ENCODE assay signal across 22 cellular contexts in genomic region chr22:43101306-43101705, GRCh38. TPM values are rescaled to one million over a fixed set of nuclear protein-coding genes. Genes with fewer than 3 reads are reported as not detected.
DNase-seq lines count a peak whose midpoint lies in the region; ATAC-seq and TF ChIP-seq lines count a peak whose summit lies in the region.
"Had no signal": no experiment of that assay in that cellular context is flagged by ENCODE, and none has a peak within 500 bp of the region (broad histone marks: within the 10 kb centered on the region; RNA-seq: fewer than 3 reads in every experiment).

No MANE protein-coding gene starts in this region.

- H3K27me3 ChIP-seq in adrenal gland, result no peaks in the 10 kb centered on the region
- H3K27me3 ChIP-seq in heart left ventricle, result no peaks in the 10 kb centered on the region
- H3K27me3 ChIP-seq in upper lobe of left lung, result no peaks in the 10 kb centered on the region
- H3K27me3 ChIP-seq: body of pancreas, esophagus squamous epithelium had no signal

- H3K9me3 ChIP-seq in adrenal gland (replicated peaks in 1 of 3), result no peaks in the 10 kb centered on the region
- H3K9me3 ChIP-seq in heart left ventricle, result peaks cover 0 to 9% (median 4%) of the 10 kb centered on the region in 12 donors
- peaks cover 0 to 8% (median 0%) of the 10 kb centered on the region in 4 donors for H3K9me3 ChIP-seq in upper lobe of left lung
- H3K9me3 ChIP-seq: body of pancreas had no signal

- peak; percentile 77 to 97 (median 94) for DNase-seq in adrenal gland
- DNase-seq in heart left ventricle, result peak in 3 of 5 donors; percentile 32 to 69 (median 45)
- peak; percentile 33 to 66 for DNase-seq in lung microvascular endothelial cell (ENCODE audit: low read depth in 2 of 2)
- DNase-seq in upper lobe of left lung, result no peak
- no peak for DNase-seq in activated naive CD4-positive, alpha-beta T cell treated with anti-CD3 and anti-CD28 coated beads, Interleukin-2, amount 10 ng/mL, durations not matched to agents 7 days and 5 days
- DNase-seq in NCI-H526 (lab: John Stamatoyannopoulos, UW), result no peak
- DNase-seq: activated CD4-positive, alpha-beta T cell treated with anti-CD3 and anti-CD28 coated beads, Interleukin-2, amount 10 ng/mL, durations not matched to agents 7 days and 5 days; body of pancreas; CD8-positive, alpha-beta memory T cell; esophagus squamous epithelium; Kasumi-1; NCI-H187; OCI-M1; SHP77; stimulated activated CD4-positive, alpha-beta T cell treated with anti-CD3 and anti-CD28 coated beads, Interleukin-2, amount 100 ng/mL, for 24 hours; T-helper 1 cell had no signal

- no peak for TF ChIP-seq EP300 in upper lobe of left lung (IDR thresholded peaks at IDR 0.05)

- peaks cover 7% of the 10 kb centered on the region for H3K9me3 Mint-ChIP-seq in activated naive CD4-positive, alpha-beta T cell treated with anti-CD3 and anti-CD28 coated beads, Interleukin-2, amount 10 ng/mL, durations not matched to agents 7 days and 5 days
- H3K9me3 Mint-ChIP-seq: stimulated activated memory B cell treated with anti-CD40 and anti-IgM and Interleukin-4, amounts not matched to agents 10 μg/mL and 1 μg/mL and 100 μg/mL, for 72 hours had no signal

- CTCF ChIA-PET in activated naive CD4-positive, alpha-beta T cell treated with anti-CD3 and anti-CD28 coated beads, Interleukin-2, amount 10 ng/mL, durations not matched to agents 7 days and 5 days (lab: Charles Lee), result interaction anchor here (1.2 kb wide), 1 partner anchor 11 kb away, joined by 4 read pairs; no protein-coding TSS in a partner anchor

- TF ChIP-seq POLR2A in adrenal gland (IDR thresholded peaks at IDR 0.05) (peak in 1 of 2 donors; percentile 40), heart left ventricle (IDR thresholded peaks at IDR 0.05) (no peak), upper lobe of left lung (IDR thresholded peaks at IDR 0.05) (no peak)

- no peak overlapping the region for H3K27ac Mint-ChIP-seq in activated naive CD4-positive, alpha-beta T cell treated with anti-CD3 and anti-CD28 coated beads, Interleukin-2, amount 10 ng/mL, durations not matched to agents 7 days and 5 days
- H3K27ac Mint-ChIP-seq: activated CD4-positive, alpha-beta T cell treated with anti-CD3 and anti-CD28 coated beads, Interleukin-2, amount 10 ng/mL, durations not matched to agents 7 days and 5 days; CD8-positive, alpha-beta memory T cell; stimulated activated memory B cell treated with anti-CD40 and anti-IgM and Interleukin-4, amounts not matched to agents 10 μg/mL and 1 μg/mL and 100 μg/mL, for 72 hours had no signal

- no peak overlapping the region for H3K4me3 Mint-ChIP-seq in activated naive CD4-positive, alpha-beta T cell treated with anti-CD3 and anti-CD28 coated beads, Interleukin-2, amount 10 ng/mL, durations not matched to agents 7 days and 5 days
- H3K4me3 Mint-ChIP-seq: activated CD4-positive, alpha-beta T cell treated with anti-CD3 and anti-CD28 coated beads, Interleukin-2, amount 10 ng/mL, durations not matched to agents 7 days and 5 days; CD8-positive, alpha-beta memory T cell; stimulated activated memory B cell treated with anti-CD40 and anti-IgM and Interleukin-4, amounts not matched to agents 10 μg/mL and 1 μg/mL and 100 μg/mL, for 72 hours had no signal

- WGBS in adrenal gland, 4 donors, result 25 to 40% (median 30%) methylated on average over 1 to 7 of the region's 7 CpGs
- 17 to 54% (median 35%) methylated on average over 7 of the region's 7 CpGs for WGBS in heart left ventricle, 4 donors
- 50 to 77% methylated on average over 4 to 7 of the region's 7 CpGs for WGBS in upper lobe of left lung, 2 donors

- H3K4me1 Mint-ChIP-seq in activated naive CD4-positive, alpha-beta T cell treated with anti-CD3 and anti-CD28 coated beads, Interleukin-2, amount 10 ng/mL, durations not matched to agents 7 days and 5 days, result peaks cover 10% of the 10 kb centered on the region

- no peaks in the 10 kb centered on the region for H3K36me3 Mint-ChIP-seq in activated naive CD4-positive, alpha-beta T cell treated with anti-CD3 and anti-CD28 coated beads, Interleukin-2, amount 10 ng/mL, durations not matched to agents 7 days and 5 days
- H3K36me3 Mint-ChIP-seq: CD8-positive, alpha-beta memory T cell; stimulated activated memory B cell treated with anti-CD40 and anti-IgM and Interleukin-4, amounts not matched to agents 10 μg/mL and 1 μg/mL and 100 μg/mL, for 72 hours had no signal

- peaks cover 27 to 41% of the 10 kb centered on the region in 2 donors for H3K4me1 ChIP-seq in adrenal gland (replicated peaks in 1 of 2)
- peaks cover 0 to 28% (median 4%) of the 10 kb centered on the region in 12 donors for H3K4me1 ChIP-seq in heart left ventricle
- peaks cover 9 to 15% (median 11%) of the 10 kb centered on the region in 4 donors for H3K4me1 ChIP-seq in upper lobe of left lung
- H3K4me1 ChIP-seq: body of pancreas had no signal

- intact Hi-C loops in adrenal gland (cut with DNase I) (no loop called here), heart left ventricle (cut with DNase I) (no loop called here)

- H3K4me3 ChIP-seq in adrenal gland (no peak overlapping the region), heart left ventricle (no peak overlapping the region), upper lobe of left lung (no peak overlapping the region)
- H3K4me3 ChIP-seq: body of pancreas, esophagus squamous epithelium had no signal

- H3K27ac ChIP-seq in adrenal gland, result peak overlapping the region; percentile 52 to 89 (median 81)
- peak overlapping the region in 10 of 12 donors; percentile 38 to 79 (median 59) for H3K27ac ChIP-seq in heart left ventricle
- H3K27ac ChIP-seq in upper lobe of left lung, result peak overlapping the region in 3 of 4 donors; percentile 28 to 74 (median 56)
- H3K27ac ChIP-seq: body of pancreas, VCaP had no signal

- H3K27me3 Mint-ChIP-seq in activated naive CD4-positive, alpha-beta T cell treated with anti-CD3 and anti-CD28 coated beads, Interleukin-2, amount 10 ng/mL, durations not matched to agents 7 days and 5 days, result peaks cover 6% of the 10 kb centered on the region
- H3K27me3 Mint-ChIP-seq: activated CD4-positive, alpha-beta T cell treated with anti-CD3 and anti-CD28 coated beads, Interleukin-2, amount 10 ng/mL, durations not matched to agents 7 days and 5 days; CD8-positive, alpha-beta memory T cell; stimulated activated memory B cell treated with anti-CD40 and anti-IgM and Interleukin-4, amounts not matched to agents 10 μg/mL and 1 μg/mL and 100 μg/mL, for 72 hours had no signal

- ATAC-seq in heart left ventricle, result peak; percentile 61 to 84 (median 72)
- no peak for ATAC-seq in upper lobe of left lung (ENCODE audit: low FRiP score in 2 of 2)
- no peak for ATAC-seq in HG03432 (IDR thresholded peaks at IDR 0.05; ENCODE audit: unreplicated experiment)
- ATAC-seq: body of pancreas; stimulated activated memory B cell treated with anti-CD40 and anti-IgM and Interleukin-4, amounts not matched to agents 10 μg/mL and 1 μg/mL and 100 μg/mL, for 72 hours had no signal

- no peak for TF ChIP-seq CTCF in adrenal gland (IDR thresholded peaks at IDR 0.05)
- TF ChIP-seq CTCF in heart left ventricle (IDR thresholded peaks at IDR 0.05), result no peak
- TF ChIP-seq CTCF in upper lobe of left lung (IDR thresholded peaks at IDR 0.05), result no peak

- H3K36me3 ChIP-seq in adrenal gland (replicated peaks in 1 of 2) (no peaks in the 10 kb centered on the region), heart left ventricle (no peaks in the 10 kb centered on the region), upper lobe of left lung (no peaks in the 10 kb centered on the region)
- H3K36me3 ChIP-seq: esophagus squamous epithelium had no signal

RNA-seq across cellular contexts. Expression of gene BIK, which starts 9.2 kb away (rescaled TPM):
- total RNA-seq in adrenal gland, result 1 to 10 TPM; 1.7 to 7.4 (median 2.5) TPM
- 1 to 10 TPM in 2 of 3 donors, not detected in 1; 3.1 to 3.4 TPM for polyA plus RNA-seq in adrenal gland
- under 1 TPM in 2 of 9 donors, not detected in 7; 0.23 to 0.88 TPM for total RNA-seq in heart left ventricle
- polyA plus RNA-seq in heart left ventricle, result under 1 TPM; 0.28 to 0.65 TPM
- total RNA-seq in lung microvascular endothelial cell, result 0.79 and 1.1 TPM in 2 replicates
- total RNA-seq in upper lobe of left lung, result 1 to 10 TPM in 4 of 6 donors, not detected in 2; 2.3 to 6.2 (median 2.7) TPM
- total RNA-seq: posterior vena cava, temporal lobe had no signal

RNA-seq across cellular contexts. Expression of gene TTLL1, which starts 12.1 kb away (rescaled TPM):
- total RNA-seq in adrenal gland (10 to 100 TPM in 2 of 8 donors, 1 to 10 TPM in 6; 5.8 to 11.1 (median 8.3) TPM), heart left ventricle (10 to 100 TPM in 4 of 9 donors, 1 to 10 TPM in 5; 4.4 to 13.2 (median 8.4) TPM), lung microvascular endothelial cell (6.5 and 9.9 TPM in 2 replicates), upper lobe of left lung (1 to 10 TPM; 1.0 to 5.7 (median 4.8) TPM)
- polyA plus RNA-seq in adrenal gland (10 to 100 TPM in 1 of 3 donors, 1 to 10 TPM in 2; 5.0 to 12.9 (median 7.0) TPM), heart left ventricle (1 to 10 TPM; 4.7 to 5.2 TPM)

RNA-seq across cellular contexts. Expression of gene MCAT, which starts 41.9 kb away (rescaled TPM):
- total RNA-seq in adrenal gland (10 to 100 TPM; 26.4 to 92.9 (median 30.8) TPM), heart left ventricle (10 to 100 TPM; 13.4 to 31.1 (median 15.7) TPM), lung microvascular endothelial cell (6.3 and 7.9 TPM in 2 replicates), upper lobe of left lung (10 to 100 TPM; 15.6 to 34.4 (median 18.5) TPM)
- polyA plus RNA-seq in adrenal gland (10 to 100 TPM; 16.9 to 28.2 (median 19.5) TPM), heart left ventricle (10 to 100 TPM; 13.4 to 32.6 TPM)

RNA-seq across cellular contexts. Expression of gene TSPO, which starts 50.1 kb away (rescaled TPM):
- total RNA-seq in adrenal gland (100 to 1,000 TPM; 131 to 881 (median 235) TPM), heart left ventricle (100 to 1,000 TPM in 7 of 9 donors, 10 to 100 TPM in 2; 69.0 to 335 (median 112) TPM), lung microvascular endothelial cell (310 and 323 TPM in 2 replicates), upper lobe of left lung (100 to 1,000 TPM; 127 to 426 (median 315) TPM)
- polyA plus RNA-seq in adrenal gland (100 to 1,000 TPM in 2 of 3 donors, 1 to 10 TPM in 1; 7.8 to 351 (median 182) TPM), heart left ventricle (100 to 1,000 TPM; 218 TPM)
- polyA plus RNA-seq: neural cell had no signal

Comparison
In these comparisons a context has a peak if more than half of its experiments do, and no peak if none do; other contexts are left out.
1. DNase-seq: peak in adrenal gland (7 of 7), heart left ventricle (3 of 5) and lung microvascular endothelial cell (2 of 2); none in upper lobe of left lung (0 of 2), activated naive CD4-positive, alpha-beta T cell treated with anti-CD3 and anti-CD28 coated beads, Interleukin-2, amount 10 ng/mL, durations not matched to agents 7 days and 5 days (single experiment) and NCI-H526 (0 of 2).
2. ATAC-seq: peak in heart left ventricle (4 of 4); none in upper lobe of left lung (0 of 2) and HG03432 (single experiment).
3. Peak in every context shown above with its lines, with median percentiles within 50 percentile points of each other: H3K27ac ChIP-seq.